ENCODE assay signal across 10 cellular contexts in genomic region chrX:53087378-53087777, GRCh38. TPM values are rescaled to one million over a fixed set of nuclear protein-coding genes. Genes with fewer than 3 reads are reported as not detected.
DNase-seq lines count a peak whose midpoint lies in the region; ATAC-seq and TF ChIP-seq lines count a peak whose summit lies in the region.
"Had no signal": no experiment of that assay in that cellular context is flagged by ENCODE, and none has a peak within 500 bp of the region (broad histone marks: within the 10 kb centered on the region; RNA-seq: fewer than 3 reads in every experiment).

No MANE protein-coding gene starts in this region.

- ATAC-seq in Right ventricle myocardium superior (ENCODE audit: poor library complexity), result no peak

- no peak overlapping the region for H3K9ac ChIP-seq in GM23248

- peaks cover 5% of the 10 kb centered on the region for H3F3A ChIP-seq in GM23248 (ENCODE audit: insufficient read depth)

- H3K36me3 ChIP-seq in left ventricle myocardium inferior, result peaks cover 16% of the 10 kb centered on the region
- H3K36me3 ChIP-seq in uterus, result no peaks in the 10 kb centered on the region
- H3K36me3 ChIP-seq in GM23248 (ENCODE audit: low read depth), result no peaks in the 10 kb centered on the region; the same call in 1 of the 2 replicates

- no peak for TF ChIP-seq CTCF in left ventricle myocardium inferior (IDR thresholded peaks at IDR 0.05; ENCODE audit: borderline replicate concordance)
- no peak for TF ChIP-seq CTCF in nephron (IDR thresholded peaks at IDR 0.05; ENCODE audit: unreplicated experiment in 3 of 3)
- no peak for TF ChIP-seq CTCF in uterus (IDR thresholded peaks at IDR 0.05)

- in situ Hi-C loops in KBM-7 (cut with MboI; ENCODE audit: low pct_unique_long_range_greater_than_20kb, low sequenced_read_pairs), result no loop called here
- in situ Hi-C loops in GM23248 (cut with MboI), result no loop called here

- peak overlapping the region; percentile 90 to 96 (median 93) for H3K4me3 Mint-ChIP-seq in nephron

- no peak overlapping the region for H3K4me3 ChIP-seq in left ventricle myocardium inferior
- no peak overlapping the region for H3K4me3 ChIP-seq in uterus
- H3K4me3 ChIP-seq in GM23248, result no peak overlapping the region

- no peak overlapping the region for H3K4me2 ChIP-seq in GM23248 (ENCODE audit: unreplicated experiment)

- no peak for TF ChIP-seq POLR2A in uterus (IDR thresholded peaks at IDR 0.05)

- no peaks in the 10 kb centered on the region for H3K9me3 ChIP-seq in left ventricle myocardium inferior (replicated peaks)
- no peaks in the 10 kb centered on the region for H3K9me3 ChIP-seq in uterus
- H3K9me3 ChIP-seq in GM23248 (ENCODE audit: low read depth), result no peaks in the 10 kb centered on the region

- peak overlapping the region; percentile 88 for H3K27ac ChIP-seq in left ventricle myocardium inferior (replicated peaks)
- H3K27ac ChIP-seq in angular gyrus (ENCODE audit: low read depth, low read length), result peak overlapping the region; percentile 93
- peak overlapping the region; percentile 88 to 96 for H3K27ac ChIP-seq in uterus
- H3K27ac ChIP-seq in GM23248, result no peak overlapping the region

- H3K36me3 Mint-ChIP-seq in nephron (ENCODE audit: low read depth), result peaks cover 40% of the 10 kb centered on the region

- peak overlapping the region; percentile 67 to 96 (median 79) for H3K27ac Mint-ChIP-seq in nephron

- DNase-seq in left ventricle myocardium inferior (no peak), Right ventricle myocardium superior (no peak), uterus (no peak), KBM-7 (no peak), GM23248 (no peak)
- no peak for DNase-seq in activated CD8-positive, alpha-beta memory T cell treated with anti-CD3 and anti-CD28 coated beads, Interleukin-2, amount 50 U/mL, for 48 hours
- DNase-seq: activated CD4-positive, alpha-beta T cell treated with anti-CD3 and anti-CD28 coated beads, Interleukin-2, amount 50 U/mL, for 1 hour had no signal

- no peaks in the 10 kb centered on the region for H3K9me2 ChIP-seq in GM23248 (ENCODE audit: insufficient read depth)

- no peaks in the 10 kb centered on the region for H3K27me3 Mint-ChIP-seq in nephron (ENCODE audit: low read depth)

- peaks cover 12% of the 10 kb centered on the region for H3K9me3 Mint-ChIP-seq in nephron

- no peak overlapping the region for H2AFZ ChIP-seq in GM23248

- intact Hi-C loops in left ventricle myocardium inferior (cut with micrococcal nuclease), result no loop called here
- intact Hi-C loops in Right ventricle myocardium superior (cut with DNase I), result no loop called here
- intact Hi-C loops in uterus (cut with DNase I; ENCODE audit: low total_unique reads), result no loop called here

- H3K4me1 ChIP-seq in left ventricle myocardium inferior (peaks cover 53% of the 10 kb centered on the region), uterus (no peaks in the 10 kb centered on the region), GM23248 (ENCODE audit: insufficient read depth) (peaks cover 3% of the 10 kb centered on the region; the same call in 1 of the 2 replicates)

- 74 to 89% methylated on average over 1 to 3 of the region's 3 CpGs for WGBS in GM23248 (ENCODE audit: low coverage in 1 of 2, low lambda C conversion rate in 2 of 2, missing lambda C conversion rate in 2 of 2), 2 experiments

- H3K79me2 ChIP-seq in GM23248 (ENCODE audit: insufficient read depth), result peaks cover 21% of the 10 kb centered on the region

- no peaks in the 10 kb centered on the region for H4K20me1 ChIP-seq in GM23248 (ENCODE audit: insufficient read depth)

- peaks cover 51% of the 10 kb centered on the region for H3K4me1 Mint-ChIP-seq in nephron

- H3K27me3 ChIP-seq in left ventricle myocardium inferior (ENCODE audit: low read depth), result no peaks in the 10 kb centered on the region
- no peaks in the 10 kb centered on the region for H3K27me3 ChIP-seq in uterus
- no peaks in the 10 kb centered on the region for H3K27me3 ChIP-seq in GM23248 (replicated peaks; ENCODE audit: insufficient read depth)

RNA-seq across cellular contexts. Expression of gene TSPYL2, which starts 5.2 kb away (rescaled TPM):
- total RNA-seq in left ventricle myocardium inferior (37.0 TPM), Right ventricle myocardium superior (33.4 TPM), uterus (100 to 1,000 TPM in 1 of 4 donors, 10 to 100 TPM in 3; 19.5 to 152 (median 30.7) TPM)
- 14.3 and 14.9 TPM in 2 replicates for total RNA-seq in GM23248 (2014; rRNA removed; shearing (Covaris generic))
- polyA plus RNA-seq in GM23248 (2016; fragmentation: Nextera tagmentation; extraction: Ambion mirVana), result 14.9 and 16.2 TPM in 2 replicates

RNA-seq across cellular contexts. Expression of gene KANTR, which starts 6.6 kb away (rescaled TPM):
- total RNA-seq in left ventricle myocardium inferior (5.0 TPM), Right ventricle myocardium superior (3.6 TPM), uterus (10 to 100 TPM; 22.6 to 71.7 (median 33.6) TPM)
- total RNA-seq in GM23248 (2014; rRNA removed; shearing (Covaris generic)), result 1.3 and 2.1 TPM in 2 replicates
- 0.79 and 1.1 TPM in 2 replicates for polyA plus RNA-seq in GM23248 (2016; fragmentation: Nextera tagmentation; extraction: Ambion mirVana)

RNA-seq across cellular contexts. Expression of gene GPR173, which starts 38.8 kb away (rescaled TPM):
- total RNA-seq in left ventricle myocardium inferior (0.25 TPM), Right ventricle myocardium superior (0.67 TPM), uterus (1 to 10 TPM in 2 of 4 donors, under 1 TPM in 2; 0.51 to 9.2 (median 4.5) TPM)
- total RNA-seq in GM23248 (2014; rRNA removed; shearing (Covaris generic)), result 0.86 and 2.7 TPM in 2 replicates
- polyA plus RNA-seq in GM23248 (2016; fragmentation: Nextera tagmentation; extraction: Ambion mirVana), result 0.09 and 0.24 TPM in 2 replicates
- total RNA-seq: bronchial epithelial cell had no signal
